ENCODE assay signal across 1 cellular context in the genomic region with DNA sequence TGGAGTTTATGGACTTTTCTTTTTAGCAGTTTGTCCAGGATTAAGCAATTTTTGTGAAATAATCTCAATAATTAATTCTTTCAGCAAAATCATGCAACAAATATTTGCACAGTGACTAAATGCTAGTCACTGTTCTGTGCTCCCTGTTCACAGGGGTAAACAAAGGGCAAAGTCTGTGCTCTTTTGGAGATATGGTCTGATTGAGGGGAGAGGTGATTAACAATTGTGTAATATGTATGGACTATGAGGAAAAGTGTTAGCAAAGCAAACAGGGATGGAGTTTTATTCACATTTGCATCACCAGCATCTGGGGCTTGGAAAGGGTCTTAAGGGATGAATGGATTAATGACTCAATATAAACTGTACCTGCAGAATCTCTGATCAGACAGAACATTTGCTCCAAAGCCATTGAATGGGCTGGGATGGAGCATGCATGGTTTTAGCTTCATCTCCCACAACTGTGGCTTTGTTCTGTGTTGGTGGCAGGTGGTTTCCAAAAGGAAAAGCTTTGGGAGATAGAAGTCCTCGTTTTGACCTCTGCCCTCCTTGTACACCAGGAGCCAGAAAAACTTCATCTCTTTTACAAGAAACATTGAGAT.
TF ChIP-seq lines count a peak whose summit lies in the region.

No MANE protein-coding gene starts in this region.

TF ChIP-seq in HepG2, 621 proteins besides CTCF, POLR2A, EP300 and RAD21 (continued from another document and continues in another):
- TF ChIP-seq, protein P1, sequence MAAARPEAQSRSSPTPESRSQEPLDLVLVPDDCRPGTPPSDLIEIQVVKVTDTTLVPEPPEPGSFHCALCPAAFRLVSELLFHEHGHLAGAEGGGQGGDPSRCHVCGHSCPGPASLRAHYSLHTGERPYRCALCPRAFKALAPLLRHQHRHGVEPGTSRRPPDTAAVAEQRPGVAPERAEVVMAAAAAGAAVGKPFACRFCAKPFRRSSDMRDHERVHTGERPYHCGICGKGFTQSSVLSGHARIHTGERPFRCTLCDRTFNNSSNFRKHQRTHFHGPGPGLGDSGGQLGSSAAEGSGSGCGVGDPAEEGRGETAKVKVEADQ (CRISPR knock-in tag; IDR thresholded peaks at IDR 0.05; ENCODE audit: borderline replicate concordance), result peak; percentile 81; the same call in 1 of the 2 replicates
- TF ChIP-seq, protein P2, sequence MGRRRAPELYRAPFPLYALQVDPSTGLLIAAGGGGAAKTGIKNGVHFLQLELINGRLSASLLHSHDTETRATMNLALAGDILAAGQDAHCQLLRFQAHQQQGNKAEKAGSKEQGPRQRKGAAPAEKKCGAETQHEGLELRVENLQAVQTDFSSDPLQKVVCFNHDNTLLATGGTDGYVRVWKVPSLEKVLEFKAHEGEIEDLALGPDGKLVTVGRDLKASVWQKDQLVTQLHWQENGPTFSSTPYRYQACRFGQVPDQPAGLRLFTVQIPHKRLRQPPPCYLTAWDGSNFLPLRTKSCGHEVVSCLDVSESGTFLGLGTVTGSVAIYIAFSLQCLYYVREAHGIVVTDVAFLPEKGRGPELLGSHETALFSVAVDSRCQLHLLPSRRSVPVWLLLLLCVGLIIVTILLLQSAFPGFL (CRISPR knock-in tag; IDR thresholded peaks at IDR 0.05), result no peak
- TF ChIP-seq HNF4G (IDR thresholded peaks at IDR 0.05; ENCODE audit: borderline replicate concordance, low read depth, low read length) (peak; percentile 97), HNF4G (CRISPR knock-in tag; IDR thresholded peaks at IDR 0.05; ENCODE audit: borderline replicate concordance, low read depth) (peak; percentile 89; the same call in 1 of the 2 replicates), ETV5 (CRISPR knock-in tag; IDR thresholded peaks at IDR 0.05; ENCODE audit: borderline replicate concordance) (peak; percentile 70; the same call in 1 of the 2 replicates), ZBTB7A (CRISPR knock-in tag; IDR thresholded peaks at IDR 0.05) (no peak), SP5 (CRISPR knock-in tag; IDR thresholded peaks at IDR 0.05; ENCODE audit: borderline replicate concordance, low read depth) (0 out of 2 replicates have a peak, but pooled peaks have one; percentile 41), ZNF510 (CRISPR knock-in tag; IDR thresholded peaks at IDR 0.05; ENCODE audit: low read depth) (0 out of 2 replicates have a peak, but pooled peaks have one; percentile 50), MAFG (CRISPR knock-in tag; IDR thresholded peaks at IDR 0.05) (no peak), MAZ (IDR thresholded peaks at IDR 0.05; ENCODE audit: borderline replicate concordance, low read depth, low read length) (peak; percentile 37; the same call in 1 of the 2 replicates), MAZ (CRISPR knock-in tag; IDR thresholded peaks at IDR 0.05; ENCODE audit: low read depth) (peak; percentile 64), ZMYM4 (CRISPR knock-in tag; IDR thresholded peaks at IDR 0.05) (peak; percentile 77), ZNF331 (CRISPR knock-in tag; IDR thresholded peaks at IDR 0.05) (peak; percentile 82), THYN1 (CRISPR knock-in tag; IDR thresholded peaks at IDR 0.05; ENCODE audit: borderline replicate concordance, low read depth) (no peak), ZNF781 (CRISPR knock-in tag; IDR thresholded peaks at IDR 0.05; ENCODE audit: borderline replicate concordance, not compliant biosample characterization) (no peak), ZNF547 (CRISPR knock-in tag; IDR thresholded peaks at IDR 0.05) (no peak), MATR3 (CRISPR knock-in tag; IDR thresholded peaks at IDR 0.05) (no peak), HHEX (CRISPR knock-in tag; IDR thresholded peaks at IDR 0.05) (peak; percentile 72), KDM4B (CRISPR knock-in tag; IDR thresholded peaks at IDR 0.05) (0 out of 2 replicates have a peak, but pooled peaks have one; percentile 50), ELF4 (CRISPR knock-in tag; IDR thresholded peaks at IDR 0.05; ENCODE audit: borderline replicate concordance) (0 out of 2 replicates have a peak, but pooled peaks have one; percentile 59), TOPORS (CRISPR knock-in tag; IDR thresholded peaks at IDR 0.05) (no peak), ZNF644 (CRISPR knock-in tag; IDR thresholded peaks at IDR 0.05; ENCODE audit: low read depth) (peak; percentile 52), DPF2 (CRISPR knock-in tag; IDR thresholded peaks at IDR 0.05; ENCODE audit: borderline replicate concordance, low read depth) (peak; percentile 99), AKAP8 (CRISPR knock-in tag; IDR thresholded peaks at IDR 0.05) (no peak), FOXO1 (CRISPR knock-in tag; IDR thresholded peaks at IDR 0.05) (peak; percentile 96), JUN (CRISPR knock-in tag; IDR thresholded peaks at IDR 0.05) (peak; percentile 83), KDM6A (CRISPR knock-in tag; IDR thresholded peaks at IDR 0.05; ENCODE audit: low read depth) (peak; percentile 93), ZNF768 (CRISPR knock-in tag; IDR thresholded peaks at IDR 0.05) (no peak), CCAR2 (optimal IDR thresholded peaks at IDR 0.05; ENCODE audit: low read depth, low read length) (no peak), SKI (IDR thresholded peaks at IDR 0.05; ENCODE audit: partially characterized antibody) (peak; percentile 27), ZSCAN9 (CRISPR knock-in tag; IDR thresholded peaks at IDR 0.05; ENCODE audit: borderline replicate concordance) (0 out of 2 replicates have a peak, but pooled peaks have one; percentile 80), CBFB (CRISPR knock-in tag; IDR thresholded peaks at IDR 0.05) (0 out of 2 replicates have a peak, but pooled peaks have one; percentile 41), PHF8 (CRISPR knock-in tag; IDR thresholded peaks at IDR 0.05) (no peak), IRX3 (CRISPR knock-in tag; IDR thresholded peaks at IDR 0.05; ENCODE audit: borderline replicate concordance, low read depth) (0 out of 2 replicates have a peak, but pooled peaks have one; percentile 40), ARNT (IDR thresholded peaks at IDR 0.05) (no peak), MZF1 (CRISPR knock-in tag; IDR thresholded peaks at IDR 0.05; ENCODE audit: borderline replicate concordance) (no peak), MIER2 (CRISPR knock-in tag; IDR thresholded peaks at IDR 0.05) (0 out of 2 replicates have a peak, but pooled peaks have one; percentile 37), ZNF501 (CRISPR knock-in tag; IDR thresholded peaks at IDR 0.05) (no peak), SP1 (IDR thresholded peaks at IDR 0.05) (no peak), SP1 (CRISPR knock-in tag; IDR thresholded peaks at IDR 0.05) (no peak), NFIB (CRISPR knock-in tag; IDR thresholded peaks at IDR 0.05; ENCODE audit: borderline replicate concordance) (no peak), REPIN1 (CRISPR knock-in tag; IDR thresholded peaks at IDR 0.05; ENCODE audit: borderline replicate concordance, low read depth) (peak; percentile 77), SMARCC2 (IDR thresholded peaks at IDR 0.05) (peak; percentile 92), TCF7 (IDR thresholded peaks at IDR 0.05; ENCODE audit: low read depth) (peak; percentile 83)
- TF ChIP-seq, protein P3, sequence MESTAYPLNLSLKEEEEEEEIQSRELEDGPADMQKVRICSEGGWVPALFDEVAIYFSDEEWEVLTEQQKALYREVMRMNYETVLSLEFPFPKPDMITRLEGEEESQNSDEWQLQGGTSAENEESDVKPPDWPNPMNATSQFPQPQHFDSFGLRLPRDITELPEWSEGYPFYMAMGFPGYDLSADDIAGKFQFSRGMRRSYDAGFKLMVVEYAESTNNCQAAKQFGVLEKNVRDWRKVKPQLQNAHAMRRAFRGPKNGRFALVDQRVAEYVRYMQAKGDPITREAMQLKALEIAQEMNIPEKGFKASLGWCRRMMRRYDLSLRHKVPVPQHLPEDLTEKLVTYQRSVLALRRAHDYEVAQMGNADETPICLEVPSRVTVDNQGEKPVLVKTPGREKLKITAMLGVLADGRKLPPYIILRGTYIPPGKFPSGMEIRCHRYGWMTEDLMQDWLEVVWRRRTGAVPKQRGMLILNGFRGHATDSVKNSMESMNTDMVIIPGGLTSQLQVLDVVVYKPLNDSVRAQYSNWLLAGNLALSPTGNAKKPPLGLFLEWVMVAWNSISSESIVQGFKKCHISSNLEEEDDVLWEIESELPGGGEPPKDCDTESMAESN (CRISPR knock-in tag; conservative IDR thresholded peaks at IDR 0.05), result 0 out of 2 replicates have a peak, but pooled peaks have one; percentile 4
- TF ChIP-seq, protein P4, sequence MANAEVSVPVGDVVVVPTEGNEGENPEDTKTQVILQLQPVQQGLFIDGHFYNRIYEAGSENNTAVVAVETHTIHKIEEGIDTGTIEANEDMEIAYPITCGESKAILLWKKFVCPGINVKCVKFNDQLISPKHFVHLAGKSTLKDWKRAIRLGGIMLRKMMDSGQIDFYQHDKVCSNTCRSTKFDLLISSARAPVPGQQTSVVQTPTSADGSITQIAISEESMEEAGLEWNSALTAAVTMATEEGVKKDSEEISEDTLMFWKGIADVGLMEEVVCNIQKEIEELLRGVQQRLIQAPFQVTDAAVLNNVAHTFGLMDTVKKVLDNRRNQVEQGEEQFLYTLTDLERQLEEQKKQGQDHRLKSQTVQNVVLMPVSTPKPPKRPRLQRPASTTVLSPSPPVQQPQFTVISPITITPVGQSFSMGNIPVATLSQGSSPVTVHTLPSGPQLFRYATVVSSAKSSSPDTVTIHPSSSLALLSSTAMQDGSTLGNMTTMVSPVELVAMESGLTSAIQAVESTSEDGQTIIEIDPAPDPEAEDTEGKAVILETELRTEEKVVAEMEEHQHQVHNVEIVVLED (CRISPR knock-in tag; IDR thresholded peaks at IDR 0.05; ENCODE audit: borderline replicate concordance), result peak; percentile 43; the same call in 1 of the 2 replicates
- TF ChIP-seq, protein P5, sequence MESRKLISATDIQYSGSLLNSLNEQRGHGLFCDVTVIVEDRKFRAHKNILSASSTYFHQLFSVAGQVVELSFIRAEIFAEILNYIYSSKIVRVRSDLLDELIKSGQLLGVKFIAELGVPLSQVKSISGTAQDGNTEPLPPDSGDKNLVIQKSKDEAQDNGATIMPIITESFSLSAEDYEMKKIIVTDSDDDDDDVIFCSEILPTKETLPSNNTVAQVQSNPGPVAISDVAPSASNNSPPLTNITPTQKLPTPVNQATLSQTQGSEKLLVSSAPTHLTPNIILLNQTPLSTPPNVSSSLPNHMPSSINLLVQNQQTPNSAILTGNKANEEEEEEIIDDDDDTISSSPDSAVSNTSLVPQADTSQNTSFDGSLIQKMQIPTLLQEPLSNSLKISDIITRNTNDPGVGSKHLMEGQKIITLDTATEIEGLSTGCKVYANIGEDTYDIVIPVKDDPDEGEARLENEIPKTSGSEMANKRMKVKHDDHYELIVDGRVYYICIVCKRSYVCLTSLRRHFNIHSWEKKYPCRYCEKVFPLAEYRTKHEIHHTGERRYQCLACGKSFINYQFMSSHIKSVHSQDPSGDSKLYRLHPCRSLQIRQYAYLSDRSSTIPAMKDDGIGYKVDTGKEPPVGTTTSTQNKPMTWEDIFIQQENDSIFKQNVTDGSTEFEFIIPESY (CRISPR knock-in tag; IDR thresholded peaks at IDR 0.05), result peak; percentile 51; the same call in 1 of the 2 replicates
- TF ChIP-seq, protein P6, sequence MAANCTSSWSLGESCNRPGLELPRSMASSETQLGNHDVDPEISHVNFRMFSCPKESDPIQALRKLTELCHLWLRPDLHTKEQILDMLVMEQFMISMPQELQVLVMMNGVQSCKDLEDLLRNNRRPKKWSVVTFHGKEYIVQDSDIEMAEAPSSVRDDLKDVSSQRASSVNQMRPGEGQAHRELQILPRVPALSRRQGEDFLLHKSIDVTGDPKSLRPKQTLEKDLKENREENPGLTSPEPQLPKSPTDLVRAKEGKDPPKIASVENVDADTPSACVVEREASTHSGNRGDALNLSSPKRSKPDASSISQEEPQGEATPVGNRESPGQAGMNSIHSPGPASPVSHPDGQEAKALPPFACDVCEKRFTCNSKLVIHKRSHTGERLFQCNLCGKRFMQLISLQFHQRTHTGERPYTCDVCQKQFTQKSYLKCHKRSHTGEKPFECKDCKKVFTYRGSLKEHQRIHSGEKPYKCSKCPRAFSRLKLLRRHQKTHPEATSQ (CRISPR knock-in tag; IDR thresholded peaks at IDR 0.05; ENCODE audit: borderline replicate concordance), result peak; percentile 84; the same call in 1 of the 2 replicates
- TF ChIP-seq, protein P7, sequence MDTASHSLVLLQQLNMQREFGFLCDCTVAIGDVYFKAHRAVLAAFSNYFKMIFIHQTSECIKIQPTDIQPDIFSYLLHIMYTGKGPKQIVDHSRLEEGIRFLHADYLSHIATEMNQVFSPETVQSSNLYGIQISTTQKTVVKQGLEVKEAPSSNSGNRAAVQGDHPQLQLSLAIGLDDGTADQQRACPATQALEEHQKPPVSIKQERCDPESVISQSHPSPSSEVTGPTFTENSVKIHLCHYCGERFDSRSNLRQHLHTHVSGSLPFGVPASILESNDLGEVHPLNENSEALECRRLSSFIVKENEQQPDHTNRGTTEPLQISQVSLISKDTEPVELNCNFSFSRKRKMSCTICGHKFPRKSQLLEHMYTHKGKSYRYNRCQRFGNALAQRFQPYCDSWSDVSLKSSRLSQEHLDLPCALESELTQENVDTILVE (CRISPR knock-in tag; IDR thresholded peaks at IDR 0.05), result peak; percentile 70; the same call in 1 of the 2 replicates
